1 cellular context compared by ENCODE assay signal in genomic region chr17:39926135-39926587, GRCh38.
TF ChIP-seq lines count a peak whose summit lies in the region.

No MANE protein-coding gene starts in this region.

TF ChIP-seq in HepG2, 621 proteins besides CTCF, POLR2A, EP300 and RAD21:
- 0 out of 2 replicates have a peak, but pooled peaks have one; percentile 23 for TF ChIP-seq ZFP82 (CRISPR knock-in tag; IDR thresholded peaks at IDR 0.05; ENCODE audit: borderline replicate concordance)
- TF ChIP-seq HCFC1 (IDR thresholded peaks at IDR 0.05; ENCODE audit: low read depth, low read length): no peak
- no peak for TF ChIP-seq HOXA5 (CRISPR knock-in tag; IDR thresholded peaks at IDR 0.05)
- TF ChIP-seq ZNF710 (CRISPR knock-in tag; IDR thresholded peaks at IDR 0.05; ENCODE audit: borderline replicate concordance): 0 out of 2 replicates have a peak, but pooled peaks have one; percentile 12
- TF ChIP-seq ZNF496 (CRISPR knock-in tag; IDR thresholded peaks at IDR 0.05; ENCODE audit: insufficient replicate concordance): no peak
- peak; percentile 1; the same call in 1 of the 2 replicates for TF ChIP-seq ZNF232 (CRISPR knock-in tag; IDR thresholded peaks at IDR 0.05; ENCODE audit: borderline replicate concordance)
- no peak for TF ChIP-seq ZNF3 (CRISPR knock-in tag; IDR thresholded peaks at IDR 0.05)
- 0 out of 2 replicates have a peak, but pooled peaks have one; percentile 34 for TF ChIP-seq ZNF552 (CRISPR knock-in tag; IDR thresholded peaks at IDR 0.05; ENCODE audit: borderline replicate concordance)
- TF ChIP-seq SNAPC5 (CRISPR knock-in tag; IDR thresholded peaks at IDR 0.05; ENCODE audit: borderline replicate concordance): 0 out of 2 replicates have a peak, but pooled peaks have one; percentile 29
- no peak for TF ChIP-seq CENPT (CRISPR knock-in tag; IDR thresholded peaks at IDR 0.05; ENCODE audit: low read depth)
- TF ChIP-seq SNAI1 (CRISPR knock-in tag; IDR thresholded peaks at IDR 0.05; ENCODE audit: borderline replicate concordance): peak; percentile 68; the same call in 1 of the 2 replicates
- no peak for TF ChIP-seq MED8 (CRISPR knock-in tag; IDR thresholded peaks at IDR 0.05; ENCODE audit: insufficient replicate concordance)
- TF ChIP-seq SMAD9 (CRISPR knock-in tag; IDR thresholded peaks at IDR 0.05): 0 out of 2 replicates have a peak, but pooled peaks have one; percentile 6
- TF ChIP-seq GLI4 (CRISPR knock-in tag; IDR thresholded peaks at IDR 0.05; ENCODE audit: borderline replicate concordance): 0 out of 2 replicates have a peak, but pooled peaks have one; percentile 28
- TF ChIP-seq ZNF703 (CRISPR knock-in tag; IDR thresholded peaks at IDR 0.05; ENCODE audit: borderline replicate concordance): 0 out of 2 replicates have a peak, but pooled peaks have one; percentile 14
- TF ChIP-seq CAMTA2 (CRISPR knock-in tag; IDR thresholded peaks at IDR 0.05; ENCODE audit: borderline replicate concordance): 0 out of 2 replicates have a peak, but pooled peaks have one; percentile 26
- TF ChIP-seq ZNF790 (CRISPR knock-in tag; IDR thresholded peaks at IDR 0.05; ENCODE audit: borderline replicate concordance): no peak
- TF ChIP-seq ERF (CRISPR knock-in tag; IDR thresholded peaks at IDR 0.05): no peak
- no peak for TF ChIP-seq REPIN1 (CRISPR knock-in tag; IDR thresholded peaks at IDR 0.05; ENCODE audit: borderline replicate concordance, low read depth)
- TF ChIP-seq PATZ1 (CRISPR knock-in tag; IDR thresholded peaks at IDR 0.05): no peak
- no peak for TF ChIP-seq HMGXB3 (CRISPR knock-in tag; IDR thresholded peaks at IDR 0.05; ENCODE audit: borderline replicate concordance)
- no peak for TF ChIP-seq PLRG1 (conservative IDR thresholded peaks at IDR 0.05)
- no peak for TF ChIP-seq RFXAP (CRISPR knock-in tag; IDR thresholded peaks at IDR 0.05; ENCODE audit: borderline replicate concordance)
- no peak for TF ChIP-seq ZNF432 (CRISPR knock-in tag; IDR thresholded peaks at IDR 0.05; ENCODE audit: borderline replicate concordance)
- no peak for TF ChIP-seq SCMH1 (CRISPR knock-in tag; IDR thresholded peaks at IDR 0.05; ENCODE audit: borderline replicate concordance)
- 0 out of 2 replicates have a peak, but pooled peaks have one; percentile 38 for TF ChIP-seq ZNF446 (CRISPR knock-in tag; IDR thresholded peaks at IDR 0.05)
